In genomic region chr5:164235176-164235914, GRCh38 we compare ENCODE assay signal across 17 cellular contexts.
DNase-seq lines count a peak whose midpoint lies in the region; ATAC-seq, FAIRE-seq and TF ChIP-seq lines count a peak whose summit lies in the region.
"Had no signal": no experiment of that assay in that cellular context is flagged by ENCODE, and none has a peak within 500 bp of the region (broad histone marks: within the 10 kb centered on the region; RNA-seq: fewer than 3 reads in every experiment).

No MANE protein-coding gene starts in this region.

- intact Hi-C loops in MCF 10A (cut with micrococcal nuclease) (loop anchor here (1.0 to 5.0 kb wide), 2 partner anchors 31 to 728 kb away; partner anchors contain the start of gene MAT2B), breast epithelium (cut with DNase I; ENCODE audit: low total_unique reads) (no loop called here)

- peaks cover 28% of the 10 kb centered on the region for H3K4me1 Mint-ChIP-seq in MCF 10A (ENCODE audit: insufficient read depth, unreplicated experiment)
- H3K4me1 Mint-ChIP-seq: activated CD8-positive, alpha-beta memory T cell treated with anti-CD3 and anti-CD28 coated beads, Interleukin-2, amount 10 ng/mL, durations not matched to agents 7 days and 5 days had no signal

- TF ChIP-seq CTCF in MCF 10A (IDR thresholded peaks at IDR 0.05; ENCODE audit: unreplicated experiment) (no peak), breast epithelium (IDR thresholded peaks at IDR 0.05) (no peak), bronchial epithelial cell (IDR thresholded peaks at IDR 0.05; ENCODE audit: insufficient read depth, low read length, severe bottlenecking) (no peak), kidney epithelial cell (IDR thresholded peaks at IDR 0.05; ENCODE audit: insufficient read depth, low read length, poor library complexity, severe bottlenecking) (no peak)

- H3K27me3 ChIP-seq in breast epithelium, result no peaks in the 10 kb centered on the region
- H3K27me3 ChIP-seq in bronchial epithelial cell (ENCODE audit: control insufficient read depth, insufficient read depth, low read length), result no peaks in the 10 kb centered on the region
- no peaks in the 10 kb centered on the region for H3K27me3 ChIP-seq in kidney epithelial cell (ENCODE audit: control insufficient read depth, insufficient read depth, low read length)
- H3K27me3 ChIP-seq: neutrophil had no signal

- H3K36me3 ChIP-seq in breast epithelium (no peaks in the 10 kb centered on the region), bronchial epithelial cell (ENCODE audit: control insufficient read depth, insufficient read depth, low read length) (no peaks in the 10 kb centered on the region), kidney epithelial cell (ENCODE audit: control insufficient read depth, insufficient read depth, low read length) (no peaks in the 10 kb centered on the region)
- H3K36me3 ChIP-seq: neutrophil, WERI-Rb-1 had no signal

- no peaks in the 10 kb centered on the region for H3K4me1 ChIP-seq in breast epithelium
- H3K4me1 ChIP-seq: Caco-2 had no signal

- no peak overlapping the region for H3K4me3 Mint-ChIP-seq in MCF 10A (ENCODE audit: unreplicated experiment)
- H3K4me3 Mint-ChIP-seq: activated CD8-positive, alpha-beta memory T cell treated with anti-CD3 and anti-CD28 coated beads, Interleukin-2, amount 10 ng/mL, durations not matched to agents 7 days and 5 days; activated naive CD4-positive, alpha-beta T cell treated with anti-CD3 and anti-CD28 coated beads for 36 hours had no signal

- CTCF ChIA-PET in MCF 10A (lab: Yijun Ruan, JAX), result interaction anchor here (1.2 kb wide), 1 partner anchor 187 kb away, joined by 3 read pairs; no protein-coding TSS in a partner anchor

- H3K27ac ChIP-seq in breast epithelium, result no peak overlapping the region
- H3K27ac ChIP-seq: epithelial cell of prostate, neutrophil, WERI-Rb-1 had no signal

- no peak overlapping the region for H3K27ac Mint-ChIP-seq in MCF 10A (ENCODE audit: low read depth, unreplicated experiment)
- H3K27ac Mint-ChIP-seq: activated CD8-positive, alpha-beta memory T cell treated with anti-CD3 and anti-CD28 coated beads, Interleukin-2, amount 10 ng/mL, durations not matched to agents 7 days and 5 days; activated naive CD4-positive, alpha-beta T cell treated with anti-CD3 and anti-CD28 coated beads for 36 hours had no signal

- no peak for FAIRE-seq in bronchial epithelial cell (lab: Jason Lieb, UNC)

- H3K9me3 Mint-ChIP-seq in MCF 10A (ENCODE audit: unreplicated experiment), result no peaks in the 10 kb centered on the region

- ATAC-seq in GM19467 (IDR thresholded peaks at IDR 0.05; ENCODE audit: unreplicated experiment), result no peak
- ATAC-seq in GM18520 (IDR thresholded peaks at IDR 0.05; ENCODE audit: unreplicated experiment), result no peak
- no peak for ATAC-seq in HG02623 (IDR thresholded peaks at IDR 0.05; ENCODE audit: unreplicated experiment)
- ATAC-seq: activated CD8-positive, alpha-beta memory T cell treated with anti-CD3 and anti-CD28 coated beads, Interleukin-2, amount 10 ng/mL, durations not matched to agents 7 days and 5 days had no signal

- no peaks in the 10 kb centered on the region for H3K36me3 Mint-ChIP-seq in MCF 10A (ENCODE audit: insufficient read depth, unreplicated experiment)
- H3K36me3 Mint-ChIP-seq: activated CD8-positive, alpha-beta memory T cell treated with anti-CD3 and anti-CD28 coated beads, Interleukin-2, amount 10 ng/mL, durations not matched to agents 7 days and 5 days had no signal

- BruUV-seq in MCF 10A (replicated peaks; lab: Mats Ljungman, UMichigan), result no TSS peak

- H3K4me3 ChIP-seq in breast epithelium (no peak overlapping the region), bronchial epithelial cell (ENCODE audit: low read depth, low read length) (no peak overlapping the region), kidney epithelial cell (ENCODE audit: low read depth, low read length) (no peak overlapping the region)

- DNase-seq in MCF 10A (ENCODE audit: unreplicated experiment) (peak; percentile 93), breast epithelium (ENCODE audit: low spot score in 2 of 2) (no peak), bronchial epithelial cell (ENCODE audit: low read depth) (peak; percentile 53), kidney epithelial cell (ENCODE audit: low read depth) (peak; percentile 25), NCI-H1105 treated with DMSO at 0.1 percent for 48 hours (lab: John Stamatoyannopoulos, UW) (no peak)
- DNase-seq: 8988T; activated CD8-positive, alpha-beta memory T cell treated with anti-CD3 and anti-CD28 coated beads, Interleukin-2, amount 10 ng/mL, durations not matched to agents 7 days and 5 days; activated naive CD4-positive, alpha-beta T cell treated with anti-CD3 and anti-CD28 coated beads for 36 hours; Caco-2; mesendoderm; NCI-H1048; WERI-Rb-1 had no signal

- H3K9me3 ChIP-seq in breast epithelium, result no peaks in the 10 kb centered on the region
- H3K9me3 ChIP-seq: Caco-2, neutrophil had no signal

- POLR2A ChIA-PET in MCF 10A (lab: Yijun Ruan, JAX), result interaction anchor here (1.2 to 1.8 kb wide), 2 partner anchors 11 to 31 kb away, joined by 6 read pairs; no protein-coding TSS in a partner anchor

- H3K27me3 Mint-ChIP-seq in MCF 10A (ENCODE audit: insufficient read depth, unreplicated experiment), result no peaks in the 10 kb centered on the region
- H3K27me3 Mint-ChIP-seq: activated CD8-positive, alpha-beta memory T cell treated with anti-CD3 and anti-CD28 coated beads, Interleukin-2, amount 10 ng/mL, durations not matched to agents 7 days and 5 days had no signal

- no peak for TF ChIP-seq POLR2A in breast epithelium (IDR thresholded peaks at IDR 0.05)

Comparison
In these comparisons a context has a peak if more than half of its experiments do, and no peak if none do; other contexts are left out.
1. DNase-seq: peak in MCF 10A (single experiment), bronchial epithelial cell (single experiment) and kidney epithelial cell (single experiment); none in breast epithelium (0 of 2) and NCI-H1105 treated with DMSO at 0.1 percent for 48 hours (single experiment).